Comparison of ENCODE assay signal across 8 cellular contexts in genomic region chr2:156332452-156333273, GRCh38. TPM values are rescaled to one million over a fixed set of nuclear protein-coding genes. Genes with fewer than 3 reads are reported as not detected.
DNase-seq lines count a peak whose midpoint lies in the region; ATAC-seq and TF ChIP-seq lines count a peak whose summit lies in the region.

NR4A2 (minus strand) TSS chr2:156332721; CDS start chr2:156330186, 2,535 bp downstream.

- intact Hi-C loops in lower leg skin (cut with DNase I; ENCODE audit: low total_unique reads), result no loop called here

- H3K27me3 ChIP-seq in BE2C, result no peaks in the 10 kb centered on the region

- H3K4me3 ChIP-seq in BE2C (ENCODE audit: low read depth, low read length) (peak within 1 kb of the TSS; percentile 66), lower leg skin (ENCODE audit: low read depth, poor library complexity, severe bottlenecking) (peak within 1 kb of the TSS; percentile 83)

- ATAC-seq in GM19324 (IDR thresholded peaks at IDR 0.05; ENCODE audit: low FRiP score, unreplicated experiment) (peak; percentile 87), HG03442 (IDR thresholded peaks at IDR 0.05; ENCODE audit: unreplicated experiment) (peak; percentile 69)

- H3K4me1 ChIP-seq in BE2C, result no peaks in the 10 kb centered on the region

- no peaks in the 10 kb centered on the region for H3K9me3 ChIP-seq in BE2C

- no peak for TF ChIP-seq CTCF in BE2C (IDR thresholded peaks at IDR 0.05; ENCODE audit: low read depth, low read length)
- TF ChIP-seq CTCF in lower leg skin (IDR thresholded peaks at IDR 0.05), result no peak

- TF ChIP-seq POLR2A in lower leg skin (IDR thresholded peaks at IDR 0.05), result peak in 1 of 2 donors; percentile 75

- DNase-seq in BE2C (peak; percentile 64), NCI-H748 treated with DMSO at 0.1 percent for 48 hours (lab: John Stamatoyannopoulos, UW) (peak; percentile 79), dermis blood vessel endothelial cell (peak; percentile 92), lower leg skin (ENCODE audit: low spot score in 2 of 2) (peak; percentile 88 to 98)
- peak; percentile 82 to 88 for DNase-seq in activated CD4-positive, alpha-beta T cell treated with anti-CD3 and anti-CD28 coated beads, Interleukin-2, amount 50 U/mL, for 48 hours
- DNase-seq in stimulated activated CD4-positive, alpha-beta T cell treated with anti-CD3 and anti-CD28 coated beads, Interleukin-4, amount 100 ng/mL, for 48 hours (ENCODE audit: low read depth in 2 of 2), result peak; percentile 72 to 80

- 1% methylated on average over 63 to 73 of the region's 76 CpGs for WGBS in lower leg skin, 2 donors

- H3K36me3 ChIP-seq in BE2C, result no peaks in the 10 kb centered on the region

RNA-seq across cellular contexts. Expression of gene NR4A2, which starts in this region (rescaled TPM):
- not detected for polyA plus RNA-seq in BE2C (2012; ENCODE audit: insufficient read depth, insufficient read length, low read depth)
- total RNA-seq in dermis blood vessel endothelial cell, result 0.14 and 0.17 TPM in 2 replicates
- total RNA-seq in lower leg skin, result 10 to 100 TPM in 1 of 4 donors, 1 to 10 TPM in 3; 1.8 to 11.6 (median 5.2) TPM

Comparison
In these comparisons a context has a peak if more than half of its experiments do, and no peak if none do; other contexts are left out.
1. Peak in every context shown above with its lines: DNase-seq, ATAC-seq and H3K4me3 ChIP-seq.
2. Peak in DNase-seq in dermis blood vessel endothelial cell; RNA of the gene not detected or under 1 TPM.